Comparison of ENCODE assay signal across 1 cellular context in the genomic region with DNA sequence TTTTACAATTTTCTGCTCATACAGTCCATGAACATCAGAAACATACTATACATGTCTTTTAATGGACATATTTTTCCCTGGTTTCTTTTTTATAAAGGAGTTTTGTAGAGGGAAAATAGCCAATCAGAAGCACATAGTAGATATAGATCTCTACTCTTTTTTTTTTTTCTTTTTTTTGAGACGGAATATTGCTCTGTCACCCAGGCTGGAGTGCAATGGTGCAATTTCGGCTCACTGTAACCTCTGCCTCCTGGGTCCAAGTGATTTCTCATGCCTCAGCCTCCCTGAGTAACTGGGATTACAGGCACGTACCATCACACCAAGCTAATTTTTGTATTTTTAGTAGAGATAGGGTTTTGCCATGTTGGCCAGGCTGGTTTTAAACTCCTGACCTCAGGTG.
TF ChIP-seq lines count a peak whose summit lies in the region.

No MANE protein-coding gene starts in this region.

TF ChIP-seq in K562, 482 proteins besides CTCF, POLR2A, EP300 and RAD21 (continued from another document):
- peak; percentile 87 for TF ChIP-seq ZNF384 (IDR thresholded peaks at IDR 0.05; ENCODE audit: low read depth, low read length)
- no peak for TF ChIP-seq THRAP3 (IDR thresholded peaks at IDR 0.05; ENCODE audit: borderline replicate concordance)
- TF ChIP-seq ZNF79 (CRISPR knock-in tag; IDR thresholded peaks at IDR 0.05; ENCODE audit: low read depth): no peak
- TF ChIP-seq ZFX (CRISPR knock-in tag; IDR thresholded peaks at IDR 0.05): no peak
- TF ChIP-seq TRIM24 (IDR thresholded peaks at IDR 0.05): no peak
- no peak for TF ChIP-seq CHAMP1 (IDR thresholded peaks at IDR 0.05)
- peak; percentile 44; the same call in 1 of the 2 replicates for TF ChIP-seq DPF2 (IDR thresholded peaks at IDR 0.05)
- TF ChIP-seq NFE2 (IDR thresholded peaks at IDR 0.05; ENCODE audit: low read depth): peak; percentile 77
- no peak for TF ChIP-seq ILF3 (IDR thresholded peaks at IDR 0.05; ENCODE audit: borderline replicate concordance)
- no peak for TF ChIP-seq CSDE1 (IDR thresholded peaks at IDR 0.05)
- TF ChIP-seq ARID3A (IDR thresholded peaks at IDR 0.05; ENCODE audit: borderline replicate concordance, low read depth, low read length): no peak
- no peak for TF ChIP-seq YBX1 (IDR thresholded peaks at IDR 0.05)
- no peak for TF ChIP-seq TBL1XR1 (IDR thresholded peaks at IDR 0.05; ENCODE audit: low read length in 2 of 2)
- no peak for TF ChIP-seq HMGN3 (IDR thresholded peaks at IDR 0.05; ENCODE audit: borderline replicate concordance, extremely low read depth, insufficient read length, low read depth, low read length)
- no peak for TF ChIP-seq HDAC6 (IDR thresholded peaks at IDR 0.05; ENCODE audit: low read depth, low read length)
- TF ChIP-seq TEAD4 (IDR thresholded peaks at IDR 0.05; ENCODE audit: low read length): no peak
- TF ChIP-seq TEAD4 (CRISPR knock-in tag; IDR thresholded peaks at IDR 0.05; ENCODE audit: borderline replicate concordance): no peak
